Comparison of ENCODE assay signal across 8 cellular contexts in genomic region chr15:41231536-41231935, GRCh38. TPM values are rescaled to one million over a fixed set of nuclear protein-coding genes. Genes with fewer than 3 reads are reported as not detected.
A peak's percentile ranks its signal among the peaks of the same experiment; 100 is the strongest.
DNase-seq lines count a peak whose midpoint lies in the region; ATAC-seq and TF ChIP-seq lines count a peak whose summit lies in the region.

No MANE protein-coding gene starts in this region.

- TF ChIP-seq CTCF in H9 (conservative IDR thresholded peaks at IDR 0.05) (no peak), hepatocyte (IDR thresholded peaks at IDR 0.05; ENCODE audit: poor library complexity) (no peak), GM13976 (IDR thresholded peaks at IDR 0.05; ENCODE audit: borderline replicate concordance, control extremely low read depth, extremely low read depth, insufficient read depth, missing control alignments) (no peak)
- no peak for TF ChIP-seq CTCF in activated CD8-positive, alpha-beta T cell treated with anti-CD3 and anti-CD28 coated beads for 36 hours (IDR thresholded peaks at IDR 0.05)

- intact Hi-C loops in activated CD8-positive, alpha-beta T cell treated with anti-CD3 and anti-CD28 coated beads for 36 hours (cut with micrococcal nuclease), result loop anchor here (5.0 kb wide), 1 partner anchor 114 kb away; the partner anchor contains the start of gene INO80

- H3K79me2 ChIP-seq in H9 (ENCODE audit: insufficient read depth, low read length), result no peaks in the 10 kb centered on the region
- H3K79me2 ChIP-seq in hepatocyte, result peaks cover 52% of the 10 kb centered on the region

- H3K79me1 ChIP-seq in H9 (ENCODE audit: insufficient read depth, low read depth, low read length, poor library complexity, severe bottlenecking), result no peaks in the 10 kb centered on the region

- no peak overlapping the region for H3K14ac ChIP-seq in H9 (ENCODE audit: insufficient read depth, low read length)

- peak overlapping the region; percentile 51 for H3K9ac ChIP-seq in H9 (ENCODE audit: extremely low read depth, insufficient read length, low read length)

- no peak overlapping the region for H2AK5ac ChIP-seq in H9 (ENCODE audit: insufficient read length, low read length)

- H2BK5ac ChIP-seq in H9 (ENCODE audit: insufficient read length, low read length), result no peak overlapping the region

- H3K18ac ChIP-seq in H9 (ENCODE audit: insufficient read length, low read depth, low read length), result no peak overlapping the region

- no peak overlapping the region for H2BK12ac ChIP-seq in H9 (ENCODE audit: insufficient read length, low read depth, low read length)

- ATAC-seq in activated CD8-positive, alpha-beta T cell treated with anti-CD3 and anti-CD28 coated beads for 36 hours, result no peak

- H3K9me2 ChIP-seq in hepatocyte (replicated peaks; ENCODE audit: insufficient read depth), result no peaks in the 10 kb centered on the region

- H3K23me2 ChIP-seq in H9 (ENCODE audit: insufficient read length, low read depth, low read length, poor library complexity, severe bottlenecking), result no peaks in the 10 kb centered on the region

- H3K4me3 ChIP-seq in hepatocyte, result peak overlapping the region; percentile 83
- peak overlapping the region; percentile 61 to 93 (median 82) for H3K4me3 ChIP-seq in skin epidermis

- CTCF ChIA-PET in activated CD8-positive, alpha-beta T cell treated with anti-CD3 and anti-CD28 coated beads for 36 hours (lab: Charles Lee), result interaction anchor here (0.7 to 2.1 kb wide), 14 partner anchors 8 to 663 kb away, joined by 3 to 9 read pairs (median 4); partner anchors contain the start of genes MAPKBP1, RPUSD2 and VPS18

- no peak overlapping the region for H2AFZ ChIP-seq in H9 (ENCODE audit: low read length)
- H2AFZ ChIP-seq in hepatocyte, result peak overlapping the region; percentile 81

- DNase-seq in H9 (no peak), hepatocyte (ENCODE audit: low spot score) (no peak), MV-4-11 (lab: John Stamatoyannopoulos, UW) (no peak), GM13976 (ENCODE audit: low spot score) (no peak), NCI-H226 (no peak)
- DNase-seq in activated CD8-positive, alpha-beta T cell treated with anti-CD3 and anti-CD28 coated beads for 36 hours, result no peak
- DNase-seq in effector CD8-positive, alpha-beta T cell (lab: John Stamatoyannopoulos, UW), result no peak

- H2BK15ac ChIP-seq in H9 (ENCODE audit: low read depth, low read length), result no peak overlapping the region

- H3K23ac ChIP-seq in H9 (ENCODE audit: insufficient read length, low read depth, low read length), result no peak overlapping the region

- peak overlapping the region; percentile 91 to 92 for H3K4me3 Mint-ChIP-seq in H9
- peak overlapping the region; percentile 88 for H3K4me3 Mint-ChIP-seq in activated CD8-positive, alpha-beta T cell treated with anti-CD3 and anti-CD28 coated beads for 36 hours

- no peak overlapping the region for H2BK120ac ChIP-seq in H9 (ENCODE audit: low read depth, low read length, poor library complexity, severe bottlenecking)

- in situ Hi-C loops in GM13976 (cut with MboI; ENCODE audit: low sequenced_read_pairs, unreplicated experiment), result no loop called here

- no peak overlapping the region for H3K4ac ChIP-seq in H9 (ENCODE audit: low read depth, low read length)

- no peak overlapping the region for H4K91ac ChIP-seq in H9 (ENCODE audit: insufficient read length, low read depth, low read length)

- H4K20me1 ChIP-seq in H9 (ENCODE audit: control insufficient read depth, insufficient read depth, insufficient read length), result no peaks in the 10 kb centered on the region
- no peaks in the 10 kb centered on the region for H4K20me1 ChIP-seq in hepatocyte (ENCODE audit: insufficient read depth, poor library complexity, severe bottlenecking)

- H3K4me1 ChIP-seq in H9 (ENCODE audit: insufficient read depth, low read length), result no peaks in the 10 kb centered on the region
- H3K4me1 ChIP-seq in hepatocyte (ENCODE audit: insufficient read depth), result peaks cover 13% of the 10 kb centered on the region

- H3K4me2 ChIP-seq in H9 (ENCODE audit: insufficient read depth, insufficient read length, low read length) (peak overlapping the region; percentile 60), hepatocyte (peak overlapping the region; percentile 94)

- no peak overlapping the region for H3K27ac ChIP-seq in H9 (ENCODE audit: insufficient read length, low read depth, low read length)
- peak overlapping the region; percentile 99 for H3K27ac ChIP-seq in hepatocyte
- H3K27ac ChIP-seq in skin epidermis, result peak overlapping the region; percentile 64 to 97 (median 91)

- no peak overlapping the region for H3K56ac ChIP-seq in H9 (ENCODE audit: insufficient read length, low read depth, low read length)

- WGBS in H9 (ENCODE audit: extremely low coverage, insufficient read length, low lambda C conversion rate), result no CpG with 5 or more reads among the region's 12 CpGs
- 2% methylated on average over 12 of the region's 12 CpGs for WGBS in hepatocyte (ENCODE audit: low lambda C conversion rate, missing lambda C conversion rate)

- H2BK20ac ChIP-seq in H9 (ENCODE audit: low read depth, low read length, poor library complexity, severe bottlenecking), result no peak overlapping the region

- no peak overlapping the region for H3T11ph ChIP-seq in H9 (ENCODE audit: low read length)

- H3K27me3 Mint-ChIP-seq in H9 (ENCODE audit: low read depth), result peaks cover 13% of the 10 kb centered on the region
- no peaks in the 10 kb centered on the region for H3K27me3 Mint-ChIP-seq in activated CD8-positive, alpha-beta T cell treated with anti-CD3 and anti-CD28 coated beads for 36 hours

- H3K27ac Mint-ChIP-seq in H9, result peak overlapping the region; percentile 82 to 92 (median 84); a peak in 4 of 7 replicates
- H3K27ac Mint-ChIP-seq in activated CD8-positive, alpha-beta T cell treated with anti-CD3 and anti-CD28 coated beads for 36 hours, result peak overlapping the region; percentile 93

- no peak overlapping the region for H4K8ac ChIP-seq in H9 (replicated peaks; ENCODE audit: insufficient read length, low read depth, low read length)

- H3K36me3 Mint-ChIP-seq in H9 (ENCODE audit: insufficient read depth in 1 of 3, low read depth in 3 of 3), result no peaks in the 10 kb centered on the region; a peak in 1 of 7 replicates
- no peaks in the 10 kb centered on the region for H3K36me3 Mint-ChIP-seq in activated CD8-positive, alpha-beta T cell treated with anti-CD3 and anti-CD28 coated beads for 36 hours (ENCODE audit: low read depth)

- H3K27me3 ChIP-seq in H9 (ENCODE audit: insufficient read depth, low read length) (no peaks in the 10 kb centered on the region), hepatocyte (no peaks in the 10 kb centered on the region)

- H4K5ac ChIP-seq in H9 (ENCODE audit: insufficient read length, low read depth, low read length), result no peak overlapping the region

- H3K9me3 Mint-ChIP-seq in H9, result peaks cover 0 to 4% of the 10 kb centered on the region in 2 experiments; a peak in 1 of 5 replicates
- no peaks in the 10 kb centered on the region for H3K9me3 Mint-ChIP-seq in activated CD8-positive, alpha-beta T cell treated with anti-CD3 and anti-CD28 coated beads for 36 hours

- H3K9me3 ChIP-seq in H9 (ENCODE audit: control insufficient read depth, low read depth, low read length) (no peaks in the 10 kb centered on the region), hepatocyte (ENCODE audit: low read depth) (no peaks in the 10 kb centered on the region)

- H3K36me3 ChIP-seq in hepatocyte (replicated peaks; ENCODE audit: insufficient read depth, low read depth), result no peaks in the 10 kb centered on the region

- POLR2A ChIA-PET in activated CD8-positive, alpha-beta T cell treated with anti-CD3 and anti-CD28 coated beads for 36 hours (lab: Charles Lee), result interaction anchor here (0.6 to 2.6 kb wide), 7 partner anchors 10 to 537 kb away, joined by 3 to 8 read pairs (median 3); partner anchors contain the start of genes NUSAP1, OIP5 and RAD51

- H3K4me1 Mint-ChIP-seq in H9, result peaks cover 11 to 15% of the 10 kb centered on the region in 2 experiments; a peak in 3 of 4 replicates
- H3K4me1 Mint-ChIP-seq in activated CD8-positive, alpha-beta T cell treated with anti-CD3 and anti-CD28 coated beads for 36 hours (ENCODE audit: low read depth), result peaks cover 27% of the 10 kb centered on the region

RNA-seq across cellular contexts. Expression of gene CHP1, which starts 0.5 kb away (rescaled TPM):
- 87.0 and 97.7 TPM in 2 replicates for total RNA-seq in H9 (2021)
- 10 to 100 TPM; 31.6 to 34.7 TPM for total RNA-seq in activated CD8-positive, alpha-beta T cell treated with anti-CD3 and anti-CD28 coated beads for 36 hours
- 152 and 163 TPM in 2 replicates for total RNA-seq in hepatocyte
- polyA plus RNA-seq in hepatocyte, result 30.8 and 39.0 TPM in 2 replicates

RNA-seq across cellular contexts. Expression of gene EXD1, which starts 1.0 kb away (rescaled TPM):
- not detected in 2 replicates for total RNA-seq in H9 (2021)
- total RNA-seq in activated CD8-positive, alpha-beta T cell treated with anti-CD3 and anti-CD28 coated beads for 36 hours, result not detected
- not detected in 2 replicates for total RNA-seq in hepatocyte
- not detected in 2 replicates for polyA plus RNA-seq in hepatocyte
